Comparison of ENCODE assay signal across 17 cellular contexts in the genomic region with DNA sequence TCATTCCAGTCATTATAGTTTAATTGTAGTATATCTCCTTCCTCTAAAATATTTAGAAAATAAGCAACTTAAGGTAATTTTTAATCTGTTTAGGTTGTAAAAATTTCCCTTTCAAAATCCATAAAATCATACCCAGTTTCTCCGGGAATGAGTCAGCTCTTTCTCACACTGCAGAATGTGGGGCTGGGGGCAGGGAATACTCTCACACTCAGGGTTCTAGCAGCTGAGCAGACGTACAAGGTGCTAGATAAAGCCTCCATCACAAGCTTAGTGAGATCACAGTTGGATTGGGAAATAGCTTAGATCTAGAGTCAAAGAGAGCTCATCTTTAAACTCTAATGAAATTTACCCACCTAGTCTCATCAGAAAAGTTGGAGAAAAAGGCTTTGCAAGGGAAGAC.
DNase-seq lines count a peak whose midpoint lies in the region; TF ChIP-seq lines count a peak whose summit lies in the region.
"Had no signal": no experiment of that assay in that cellular context is flagged by ENCODE, and none has a peak within 500 bp of the region (broad histone marks: within the 10 kb centered on the region; RNA-seq: fewer than 3 reads in every experiment).

No MANE protein-coding gene starts in this region.

- H3K27me3 ChIP-seq in GM23248 (replicated peaks; ENCODE audit: insufficient read depth) (no peaks in the 10 kb centered on the region), mesendoderm (ENCODE audit: insufficient read depth, low read length, poor library complexity) (no peaks in the 10 kb centered on the region), BE2C (no peaks in the 10 kb centered on the region), vagina (no peaks in the 10 kb centered on the region)
- H3K27me3 ChIP-seq: BLaER1 treated with 17β-estradiol and CSF1 and Interleukin-3, amounts not matched to agents 10 nM and 100 nM had no signal

- H3K9me3 Mint-ChIP-seq in chondrocyte (ENCODE audit: low read depth): no peaks in the 10 kb centered on the region
- peaks cover 3% of the 10 kb centered on the region; the same call in 1 of the 2 replicates for H3K9me3 Mint-ChIP-seq in HFFc6
- H3K9me3 Mint-ChIP-seq: CD8-positive, alpha-beta memory T cell had no signal

- H3K4me1 Mint-ChIP-seq in chondrocyte (ENCODE audit: low read depth) (peaks cover 7% of the 10 kb centered on the region), HFFc6 (ENCODE audit: low read depth) (no peaks in the 10 kb centered on the region)

- H3K27ac Mint-ChIP-seq in chondrocyte (ENCODE audit: unreplicated experiment) (peak overlapping the region; percentile 32), HFFc6 (no peak overlapping the region)

- intact Hi-C loops in vagina (cut with DNase I): no loop called here

- no peaks in the 10 kb centered on the region for H3K4me1 ChIP-seq in GM23248 (ENCODE audit: insufficient read depth)
- no peaks in the 10 kb centered on the region for H3K4me1 ChIP-seq in mesendoderm (ENCODE audit: control insufficient read depth, low read depth, low read length)
- no peaks in the 10 kb centered on the region for H3K4me1 ChIP-seq in BE2C
- H3K4me1 ChIP-seq in vagina: no peaks in the 10 kb centered on the region
- H3K4me1 ChIP-seq: HAP-1 had no signal

- H3K4me3 Mint-ChIP-seq in chondrocyte (ENCODE audit: unreplicated experiment): no peak overlapping the region
- H3K4me3 Mint-ChIP-seq in HFFc6: no peak overlapping the region
- H3K4me3 Mint-ChIP-seq: CD8-positive, alpha-beta memory T cell had no signal

- H3K4me3 ChIP-seq in GM23248 (no peak overlapping the region), mesendoderm (ENCODE audit: low read length) (no peak overlapping the region), BE2C (ENCODE audit: low read depth, low read length) (no peak overlapping the region), vagina (no peak overlapping the region)
- H3K4me3 ChIP-seq: BLaER1 treated with 17β-estradiol and CSF1 and Interleukin-3, amounts not matched to agents 10 nM and 100 nM; HAP-1 had no signal

- TF ChIP-seq CTCF in chondrocyte (IDR thresholded peaks at IDR 0.05) (no peak), BE2C (IDR thresholded peaks at IDR 0.05; ENCODE audit: low read depth, low read length) (no peak), vagina (IDR thresholded peaks at IDR 0.05) (no peak), HFFc6 (IDR thresholded peaks at IDR 0.05) (no peak)

- H3K79me1 ChIP-seq in mesendoderm (ENCODE audit: low read length): no peaks in the 10 kb centered on the region

- no peak overlapping the region for H4K8ac ChIP-seq in mesendoderm (ENCODE audit: low read depth, low read length)

- peak overlapping the region; percentile 12 for H2BK120ac ChIP-seq in mesendoderm (ENCODE audit: low read depth, low read length)

- no peaks in the 10 kb centered on the region for H3K9me2 ChIP-seq in GM23248 (ENCODE audit: insufficient read depth)

- no peak overlapping the region for H3K18ac ChIP-seq in mesendoderm (ENCODE audit: low read length)

- H3K27me3 Mint-ChIP-seq in chondrocyte (ENCODE audit: low read depth) (no peaks in the 10 kb centered on the region), HFFc6 (ENCODE audit: insufficient read depth) (peaks cover 2% of the 10 kb centered on the region)

- H3K79me2 ChIP-seq in GM23248 (ENCODE audit: insufficient read depth) (no peaks in the 10 kb centered on the region), mesendoderm (ENCODE audit: control insufficient read depth, insufficient read depth, low read length) (no peaks in the 10 kb centered on the region)

- 69 to 85% methylated on average over 2 of the region's 2 CpGs for WGBS in GM23248 (ENCODE audit: low coverage in 1 of 2, low lambda C conversion rate in 2 of 2, missing lambda C conversion rate in 2 of 2), 2 experiments
- whole genome bisulfite sequencing in mesendoderm (ENCODE audit: extremely low coverage, insufficient coverage, low lambda C conversion rate): no CpG with 5 or more reads among the region's 2 CpGs

- DNase-seq in GM23248 (peak; percentile 15), NCI-H460 (ENCODE audit: extremely low read depth, low read depth) (peak; percentile 2), chondrocyte (ENCODE audit: low spot score) (no peak), mesendoderm (peak; percentile 29), BE2C (no peak), vagina (ENCODE audit: extremely low spot score in 2 of 2) (no peak), HFFc6 (no peak), DMS153 (lab: John Stamatoyannopoulos, UW) (no peak)
- DNase-seq: CD8-positive, alpha-beta memory T cell; DMS79; NCI-H1436; NCI-H1930; NCI-H345; NCI-H526 treated with DMSO at 0.1 percent for 48 hours; SW 1271 had no signal

- H3K9me3 ChIP-seq in GM23248 (ENCODE audit: low read depth): no peaks in the 10 kb centered on the region
- no peaks in the 10 kb centered on the region for H3K9me3 ChIP-seq in BE2C
- H3K9me3 ChIP-seq in vagina: no peaks in the 10 kb centered on the region
- H3K9me3 ChIP-seq: HAP-1 had no signal

- no peak overlapping the region for H2BK15ac ChIP-seq in mesendoderm (replicated peaks; ENCODE audit: low read depth)

- H4K5ac ChIP-seq in mesendoderm (ENCODE audit: low read length): no peak overlapping the region

- H3K4me2 ChIP-seq in GM23248 (ENCODE audit: unreplicated experiment): no peak overlapping the region
- H3K4me2 ChIP-seq in mesendoderm (ENCODE audit: low read length): no peak overlapping the region
- H3K4me2 ChIP-seq: BLaER1 treated with 17β-estradiol and CSF1 and Interleukin-3, amounts not matched to agents 10 nM and 100 nM had no signal

- H3F3A ChIP-seq in GM23248 (ENCODE audit: insufficient read depth): no peaks in the 10 kb centered on the region

- H3K36me3 Mint-ChIP-seq in chondrocyte (ENCODE audit: low read depth): no peaks in the 10 kb centered on the region
- H3K36me3 Mint-ChIP-seq in HFFc6 (ENCODE audit: low read depth): no peaks in the 10 kb centered on the region
- H3K36me3 Mint-ChIP-seq: CD8-positive, alpha-beta memory T cell had no signal

- H3K27ac ChIP-seq in GM23248: no peak overlapping the region
- H3K27ac ChIP-seq in mesendoderm (ENCODE audit: low read depth, low read length): no peak overlapping the region
- no peak overlapping the region for H3K27ac ChIP-seq in vagina
- H3K27ac ChIP-seq: BLaER1 treated with 17β-estradiol and CSF1 and Interleukin-3, amounts not matched to agents 10 nM and 100 nM had no signal

- no peak overlapping the region for H3K23ac ChIP-seq in mesendoderm (ENCODE audit: low read length)

- H2BK5ac ChIP-seq in mesendoderm (ENCODE audit: low read length): no peak overlapping the region

- no peaks in the 10 kb centered on the region for H4K20me1 ChIP-seq in GM23248 (ENCODE audit: insufficient read depth)
- H4K20me1 ChIP-seq: BLaER1 treated with 17β-estradiol and CSF1 and Interleukin-3, amounts not matched to agents 10 nM and 100 nM had no signal

- H3K36me3 ChIP-seq in GM23248 (ENCODE audit: low read depth): no peaks in the 10 kb centered on the region
- no peaks in the 10 kb centered on the region for H3K36me3 ChIP-seq in mesendoderm (ENCODE audit: control insufficient read depth, insufficient read depth, low read length)
- H3K36me3 ChIP-seq in BE2C: no peaks in the 10 kb centered on the region
- no peaks in the 10 kb centered on the region for H3K36me3 ChIP-seq in vagina

- no peak overlapping the region for H3K4ac ChIP-seq in mesendoderm (ENCODE audit: low read depth, low read length)

- H2AFZ ChIP-seq in GM23248: no peak overlapping the region

- H3K9ac ChIP-seq in GM23248: no peak overlapping the region
- no peak overlapping the region for H3K9ac ChIP-seq in mesendoderm (ENCODE audit: low read length)
- H3K9ac ChIP-seq: BLaER1 treated with 17β-estradiol and CSF1 and Interleukin-3, amounts not matched to agents 10 nM and 100 nM had no signal

- no peak for TF ChIP-seq POLR2A in vagina (IDR thresholded peaks at IDR 0.05)

- H2AK5ac ChIP-seq in mesendoderm (ENCODE audit: low read length): no peak overlapping the region

- in situ Hi-C loops in GM23248 (cut with MboI): no loop called here

- H3K56ac ChIP-seq in mesendoderm (ENCODE audit: low read length): no peak overlapping the region

Comparison
In these comparisons a context has a peak if more than half of its experiments do, and no peak if none do; other contexts are left out.
1. DNase-seq: peak in GM23248 (single experiment), NCI-H460 (single experiment) and mesendoderm (single experiment); none in chondrocyte (single experiment), BE2C (single experiment), vagina (0 of 2), HFFc6 (single experiment) and DMS153 (single experiment).